Comparison of ENCODE assay signal across 31 cellular contexts in genomic region chr5:118435131-118435530, GRCh38.
"Had no signal": no experiment of that assay in that cellular context is flagged by ENCODE, and none has a peak within 500 bp of the region (broad histone marks: within the 10 kb centered on the region; RNA-seq: fewer than 3 reads in every experiment).

No MANE protein-coding gene starts in this region.

- H3K9me3 Mint-ChIP-seq: activated CD4-positive, alpha-beta memory T cell treated with anti-CD3 and anti-CD28 coated beads for 36 hours; activated CD4-positive, alpha-beta T cell treated with anti-CD3 and anti-CD28 coated beads, Interleukin-2, amount 10 ng/mL, durations not matched to agents 24 days and 14 days; activated naive CD4-positive, alpha-beta T cell treated with anti-CD3 and anti-CD28 coated beads for 36 hours; activated naive CD4-positive, alpha-beta T cell treated with anti-CD3 and anti-CD28 coated beads, Interleukin-2, amount 50 U/mL, for 24 hours; activated naive CD8-positive, alpha-beta T cell treated with anti-CD3 and anti-CD28 coated beads for 36 hours; activated naive CD8-positive, alpha-beta T cell treated with anti-CD3 and anti-CD28 coated beads, Interleukin-2, amount 50 U/mL, for 24 hours; activated T-helper 1 cell treated with anti-CD3 and anti-CD28 coated beads, Interleukin-12 subunit alpha, Interleukin-12 subunit beta, Interleukin-2, Interleukin-4 antibody, amounts not matched to agents 30 ng/mL and 10 ng/mL and 1 ng/mL, durations not matched to agents 14 hours and 24 hours and 36 hours; activated T-helper 2 cell treated with anti-CD3 and anti-CD28 coated beads, Interferon-gamma antibody, Interleukin-2, Interleukin-4, amounts not matched to agents 10 μg/mL and 5 μg/mL and 100 μg/mL, durations not matched to agents 14 hours and 24 hours and 36 hours; brain had no signal

- H3K36me3 ChIP-seq: adrenal gland, breast epithelium, cardiac muscle cell, colonic mucosa had no signal

- H3K4me3 Mint-ChIP-seq: activated CD4-positive, alpha-beta memory T cell treated with anti-CD3 and anti-CD28 coated beads for 36 hours; activated CD4-positive, alpha-beta T cell treated with anti-CD3 and anti-CD28 coated beads for 36 hours; activated CD4-positive, alpha-beta T cell treated with anti-CD3 and anti-CD28 coated beads, Interleukin-2, amount 10 ng/mL, durations not matched to agents 24 days and 14 days; activated CD8-positive, alpha-beta memory T cell treated with anti-CD3 and anti-CD28 coated beads, Interleukin-2, amount 10 ng/mL, durations not matched to agents 7 days and 5 days; activated CD8-positive, alpha-beta T cell treated with anti-CD3 and anti-CD28 coated beads, Interleukin-2, amount 10 ng/mL, durations not matched to agents 7 days and 5 days; activated naive CD4-positive, alpha-beta T cell treated with anti-CD3 and anti-CD28 coated beads for 36 hours; activated naive CD4-positive, alpha-beta T cell treated with anti-CD3 and anti-CD28 coated beads, Interleukin-2, amount 50 U/mL, for 24 hours; activated naive CD8-positive, alpha-beta T cell treated with anti-CD3 and anti-CD28 coated beads for 36 hours; activated naive CD8-positive, alpha-beta T cell treated with anti-CD3 and anti-CD28 coated beads, Interleukin-2, amount 50 U/mL, for 24 hours; activated T-helper 1 cell treated with anti-CD3 and anti-CD28 coated beads, Interleukin-12 subunit alpha, Interleukin-12 subunit beta, Interleukin-2, Interleukin-4 antibody, amounts not matched to agents 30 ng/mL and 10 ng/mL and 1 ng/mL, durations not matched to agents 14 hours and 24 hours and 36 hours; brain; T-helper 17 cell had no signal

- H3K27ac ChIP-seq: adrenal gland, breast epithelium, cardiac muscle cell, colonic mucosa, epithelial cell of prostate had no signal

- DNase-seq: activated CD4-positive, alpha-beta memory T cell treated with anti-CD3 and anti-CD28 coated beads for 36 hours; activated CD4-positive, alpha-beta T cell treated with anti-CD3 and anti-CD28 coated beads for 36 hours; activated CD4-positive, alpha-beta T cell treated with anti-CD3 and anti-CD28 coated beads, Interleukin-2, amount 10 ng/mL, durations not matched to agents 24 days and 14 days; activated CD4-positive, CD25-positive, alpha-beta regulatory T cell; activated CD4-positive, CD25-positive, alpha-beta regulatory T cell treated with anti-CD3 and anti-CD28 coated beads, Interleukin-2, amount 50 U/mL, for 72 hours; activated CD8-positive, alpha-beta memory T cell treated with anti-CD3 and anti-CD28 coated beads, Interleukin-2, amount 10 ng/mL, durations not matched to agents 7 days and 5 days; activated CD8-positive, alpha-beta memory T cell treated with anti-CD3 and anti-CD28 coated beads, Interleukin-2, amount 50 U/mL, for 4 hours; activated CD8-positive, alpha-beta T cell treated with anti-CD3 and anti-CD28 coated beads, Interleukin-2, amount 10 ng/mL, durations not matched to agents 7 days and 5 days; activated effector memory CD4-positive, alpha-beta T cell treated with anti-CD3 and anti-CD28 coated beads, Interleukin-2, amount 50 U/mL, for 16 hours; activated naive CD4-positive, alpha-beta T cell treated with anti-CD3 and anti-CD28 coated beads for 36 hours; activated naive CD8-positive, alpha-beta T cell treated with anti-CD3 and anti-CD28 coated beads for 36 hours; activated naive CD8-positive, alpha-beta T cell treated with anti-CD3 and anti-CD28 coated beads, Interleukin-2, amount 50 U/mL, for 24 hours; activated T-cell treated with anti-CD3 and anti-CD28 coated beads, Interleukin-2, amount 50 U/mL, for 1 hour; activated T-cell treated with anti-CD3 and anti-CD28 coated beads, Interleukin-2, amount 50 U/mL, for 48 hours; adrenal gland; amygdala; aorta; central memory CD4-positive, alpha-beta T cell; cerebellar nuclear complex; colonic mucosa; effector CD8-positive, alpha-beta T cell; foreskin fibroblast; T-helper 1 cell; T-helper 17 cell had no signal

- H3K36me3 Mint-ChIP-seq: activated CD4-positive, alpha-beta memory T cell treated with anti-CD3 and anti-CD28 coated beads for 36 hours; activated CD8-positive, alpha-beta memory T cell treated with anti-CD3 and anti-CD28 coated beads, Interleukin-2, amount 10 ng/mL, durations not matched to agents 7 days and 5 days; activated naive CD4-positive, alpha-beta T cell treated with anti-CD3 and anti-CD28 coated beads, Interleukin-2, amount 50 U/mL, for 24 hours; activated naive CD8-positive, alpha-beta T cell treated with anti-CD3 and anti-CD28 coated beads for 36 hours; brain had no signal

- H3K4me3 ChIP-seq: adrenal gland, breast epithelium, cardiac muscle cell, colonic mucosa had no signal

- ATAC-seq: activated CD4-positive, alpha-beta T cell treated with anti-CD3 and anti-CD28 coated beads for 36 hours; activated CD8-positive, alpha-beta memory T cell treated with anti-CD3 and anti-CD28 coated beads, Interleukin-2, amount 10 ng/mL, durations not matched to agents 7 days and 5 days; activated CD8-positive, alpha-beta T cell treated with anti-CD3 and anti-CD28 coated beads, Interleukin-2, amount 10 ng/mL, durations not matched to agents 7 days and 5 days; activated naive CD8-positive, alpha-beta T cell treated with anti-CD3 and anti-CD28 coated beads, Interleukin-2, amount 50 U/mL, for 24 hours; T-helper 17 cell had no signal

- H3K4me1 Mint-ChIP-seq: activated CD4-positive, alpha-beta T cell treated with anti-CD3 and anti-CD28 coated beads for 36 hours; activated CD4-positive, alpha-beta T cell treated with anti-CD3 and anti-CD28 coated beads, Interleukin-2, amount 10 ng/mL, durations not matched to agents 24 days and 14 days; activated CD8-positive, alpha-beta memory T cell treated with anti-CD3 and anti-CD28 coated beads, Interleukin-2, amount 10 ng/mL, durations not matched to agents 7 days and 5 days; activated naive CD4-positive, alpha-beta T cell treated with anti-CD3 and anti-CD28 coated beads, Interleukin-2, amount 50 U/mL, for 24 hours; activated naive CD8-positive, alpha-beta T cell treated with anti-CD3 and anti-CD28 coated beads for 36 hours; activated naive CD8-positive, alpha-beta T cell treated with anti-CD3 and anti-CD28 coated beads, Interleukin-2, amount 50 U/mL, for 24 hours; T-helper 17 cell had no signal

- H3K27me3 ChIP-seq: adrenal gland, breast epithelium, cardiac muscle cell, colonic mucosa had no signal

- H3K27ac Mint-ChIP-seq: activated CD4-positive, alpha-beta memory T cell treated with anti-CD3 and anti-CD28 coated beads for 36 hours; activated CD4-positive, alpha-beta T cell treated with anti-CD3 and anti-CD28 coated beads for 36 hours; activated CD4-positive, alpha-beta T cell treated with anti-CD3 and anti-CD28 coated beads, Interleukin-2, amount 10 ng/mL, durations not matched to agents 24 days and 14 days; activated CD8-positive, alpha-beta memory T cell treated with anti-CD3 and anti-CD28 coated beads, Interleukin-2, amount 10 ng/mL, durations not matched to agents 7 days and 5 days; activated CD8-positive, alpha-beta T cell treated with anti-CD3 and anti-CD28 coated beads, Interleukin-2, amount 10 ng/mL, durations not matched to agents 7 days and 5 days; activated naive CD4-positive, alpha-beta T cell treated with anti-CD3 and anti-CD28 coated beads for 36 hours; activated naive CD4-positive, alpha-beta T cell treated with anti-CD3 and anti-CD28 coated beads, Interleukin-2, amount 50 U/mL, for 24 hours; activated naive CD8-positive, alpha-beta T cell treated with anti-CD3 and anti-CD28 coated beads for 36 hours; activated naive CD8-positive, alpha-beta T cell treated with anti-CD3 and anti-CD28 coated beads, Interleukin-2, amount 50 U/mL, for 24 hours; activated T-helper 1 cell treated with anti-CD3 and anti-CD28 coated beads, Interleukin-12 subunit alpha, Interleukin-12 subunit beta, Interleukin-2, Interleukin-4 antibody, amounts not matched to agents 30 ng/mL and 10 ng/mL and 1 ng/mL, durations not matched to agents 14 hours and 24 hours and 36 hours; activated T-helper 2 cell treated with anti-CD3 and anti-CD28 coated beads, Interferon-gamma antibody, Interleukin-2, Interleukin-4, amounts not matched to agents 10 μg/mL and 5 μg/mL and 100 μg/mL, durations not matched to agents 14 hours and 24 hours and 36 hours; brain; T-helper 17 cell had no signal

- H3K9me3 ChIP-seq: adrenal gland, breast epithelium, colonic mucosa had no signal

- H3K4me1 ChIP-seq: adrenal gland, breast epithelium, colonic mucosa had no signal

- H3K27me3 Mint-ChIP-seq: activated CD4-positive, alpha-beta memory T cell treated with anti-CD3 and anti-CD28 coated beads for 36 hours; activated CD4-positive, alpha-beta T cell treated with anti-CD3 and anti-CD28 coated beads for 36 hours; activated CD4-positive, alpha-beta T cell treated with anti-CD3 and anti-CD28 coated beads, Interleukin-2, amount 10 ng/mL, durations not matched to agents 24 days and 14 days; activated CD8-positive, alpha-beta memory T cell treated with anti-CD3 and anti-CD28 coated beads, Interleukin-2, amount 10 ng/mL, durations not matched to agents 7 days and 5 days; activated naive CD4-positive, alpha-beta T cell treated with anti-CD3 and anti-CD28 coated beads, Interleukin-2, amount 50 U/mL, for 24 hours; activated naive CD8-positive, alpha-beta T cell treated with anti-CD3 and anti-CD28 coated beads for 36 hours; activated naive CD8-positive, alpha-beta T cell treated with anti-CD3 and anti-CD28 coated beads, Interleukin-2, amount 50 U/mL, for 24 hours; brain; T-helper 17 cell had no signal
